8 cellular contexts compared by ENCODE assay signal in the genomic region with DNA sequence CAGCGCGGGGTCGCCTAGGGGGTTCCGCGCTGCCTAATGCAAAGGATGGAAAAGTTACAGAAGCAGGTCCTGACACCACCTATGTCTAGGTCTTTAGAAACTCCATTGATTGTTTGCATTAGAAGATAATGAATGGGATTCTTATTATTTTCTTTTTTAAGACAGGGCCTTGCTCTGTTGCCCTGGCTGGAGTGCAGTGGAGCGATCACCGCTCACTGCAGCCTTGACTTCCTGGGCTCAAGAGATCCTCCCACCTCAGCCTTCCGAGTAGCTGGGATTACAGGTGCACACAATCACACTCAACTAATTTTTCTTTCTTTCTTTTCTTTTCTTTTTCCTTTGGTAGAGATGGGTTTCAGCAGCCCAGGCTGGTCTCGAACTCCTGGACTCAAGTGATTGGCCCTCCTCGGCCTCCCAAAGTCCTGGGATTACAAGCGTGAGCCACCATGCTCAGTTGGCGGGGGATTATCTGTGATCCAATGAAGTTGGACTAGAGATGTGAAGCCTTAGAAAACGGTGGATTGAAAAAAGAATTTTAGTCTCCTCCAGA. TPM values are rescaled to one million over a fixed set of nuclear protein-coding genes. Genes with fewer than 3 reads are reported as not detected.
A peak's percentile ranks its signal among the peaks of the same experiment; 100 is the strongest.
DNase-seq lines count a peak whose midpoint lies in the region; ATAC-seq and TF ChIP-seq lines count a peak whose summit lies in the region.

No MANE protein-coding gene starts in this region.

- peak overlapping the region; percentile 41 to 83 for H4K8ac ChIP-seq in IMR-90 (ENCODE audit: low read depth in 2 of 2, low read length in 2 of 2)

- H3K79me1 ChIP-seq in IMR-90 (ENCODE audit: low read depth in 1 of 2, low read length in 2 of 2) = peaks cover 4 to 17% of the 10 kb centered on the region in 2 experiments; a peak in 3 of 4 replicates

- H2AK9ac ChIP-seq in IMR-90 (replicated peaks; ENCODE audit: low read depth, low read length, poor library complexity) = peak overlapping the region; percentile 80

- WGBS in IMR-90 (ENCODE audit: extremely low coverage in 2 of 2, insufficient read length in 1 of 2), 2 experiments = no CpG with 5 or more reads among the region's 13 CpGs

- H3K4ac ChIP-seq in IMR-90 (ENCODE audit: low read depth, low read length) = 0 out of 2 replicates have a peak overlapping the region, but pooled peaks have one; percentile 30

- no peaks in the 10 kb centered on the region for H3K79me2 ChIP-seq in osteoblast (ENCODE audit: insufficient read depth, low read length)

- H3K9me3 ChIP-seq in IMR-90 (ENCODE audit: control insufficient read depth, insufficient read depth, low read length) (no peaks in the 10 kb centered on the region), osteoblast (ENCODE audit: low read depth, low read length) (no peaks in the 10 kb centered on the region)

- no peak for TF ChIP-seq RAD21 in IMR-90 (IDR thresholded peaks at IDR 0.05; ENCODE audit: low read length)

- intact Hi-C loops in IMR-90 (cut with micrococcal nuclease) (loop anchor here (1.0 to 2.0 kb wide), 4 partner anchors 11 to 509 kb away; partner anchors contain the start of gene PIKFYVE), dorsolateral prefrontal cortex (cut with DNase I) (loop anchor here (2.0 to 10.0 kb wide), 3 partner anchors 81 to 153 kb away; no protein-coding TSS in a partner anchor)

- H3K36me3 ChIP-seq in IMR-90 (ENCODE audit: control insufficient read depth, insufficient read depth, low read length) = peaks cover 5% of the 10 kb centered on the region; the same call in 1 of the 2 replicates
- H3K36me3 ChIP-seq in osteoblast (ENCODE audit: insufficient read depth, low read length) = no peaks in the 10 kb centered on the region

- dilution Hi-C loops in IMR-90 (cut with HindIII; ENCODE audit: low sequenced_read_pairs, unreplicated experiment) = no loop called here

- H2BK20ac ChIP-seq in IMR-90 (ENCODE audit: low read depth, low read length) = no peak overlapping the region

- TF ChIP-seq CTCF in C4-2B (conservative IDR thresholded peaks at IDR 0.05) (peak; percentile 8), IMR-90 (conservative IDR thresholded peaks at IDR 0.05; ENCODE audit: low read depth, low read length) (no peak), dorsolateral prefrontal cortex (IDR thresholded peaks at IDR 0.05 in 54 of 56, conservative IDR thresholded peaks at IDR 0.05 in 2 of 56; ENCODE audit: low read depth in 1 of 56, partially characterized antibody in 56 of 56) (peak in 16 of 56 donors; percentile 3 to 47 (median 24)), osteoblast (IDR thresholded peaks at IDR 0.05; ENCODE audit: extremely low read depth, low read depth, low read length) (no peak)

- peak overlapping the region; percentile 56 for H3K9ac ChIP-seq in IMR-90 (ENCODE audit: low read depth, low read length)

- CTCF ChIA-PET in IMR-90 (lab: Yijun Ruan, JAX) = interaction anchor here (1.5 kb wide), 1 partner anchor 21 kb away, joined by 4 read pairs; no protein-coding TSS in a partner anchor

- peaks cover 4% of the 10 kb centered on the region; the same call in 1 of the 2 replicates for H3K4me1 ChIP-seq in IMR-90 (ENCODE audit: control insufficient read depth, insufficient read depth, low read length)
- H3K4me1 ChIP-seq in osteoblast (ENCODE audit: insufficient read depth, low read length) = peaks cover 14% of the 10 kb centered on the region

- no peak overlapping the region for H2BK120ac ChIP-seq in IMR-90 (ENCODE audit: low read depth, low read length)

- H2BK15ac ChIP-seq in IMR-90 (ENCODE audit: low read depth, low read length) = no peak overlapping the region

- H3K4me2 ChIP-seq in IMR-90 (ENCODE audit: low read depth, low read length) = peak overlapping the region; percentile 84
- H3K4me2 ChIP-seq in osteoblast (ENCODE audit: insufficient read depth, low read length) = peak overlapping the region; percentile 81

- in situ Hi-C loops in IMR-90 (cut with MboI; ENCODE audit: low sequenced_read_pairs) = loop anchor here (25.0 kb wide), 1 partner anchor 518 kb away; no protein-coding TSS in a partner anchor

- no peaks in the 10 kb centered on the region for H4K20me1 ChIP-seq in IMR-90 (ENCODE audit: insufficient read depth, low read length)
- H4K20me1 ChIP-seq in osteoblast (ENCODE audit: insufficient read depth, low read length) = no peaks in the 10 kb centered on the region

- H2BK5ac ChIP-seq in IMR-90 (ENCODE audit: low read depth, low read length, poor library complexity, severe bottlenecking) = peak overlapping the region; percentile 59

- no peak overlapping the region for H3K56ac ChIP-seq in IMR-90 (ENCODE audit: extremely low read depth, insufficient read depth, low read length)

- no TSS peak for BruUV-seq in IMR-90 (replicated peaks; lab: Mats Ljungman, UMichigan)

- no peak for DNase-seq in IMR-90
- DNase-seq in dorsolateral prefrontal cortex = no peak
- DNase-seq in osteoblast (ENCODE audit: insufficient read length, low spot score, missing footprints) = no peak
- DNase-seq in H4 (ENCODE audit: low spot score) = no peak
- no peak for DNase-seq in DMS 273 (lab: John Stamatoyannopoulos, UW; ENCODE audit: unreplicated experiment)
- no peak for DNase-seq in DMS153 (lab: John Stamatoyannopoulos, UW)

- no peak overlapping the region; the same call in 1 of the 2 replicates for H3K23ac ChIP-seq in IMR-90 (ENCODE audit: low read depth, low read length)

- peak; percentile 17 for ATAC-seq in GM21447 (IDR thresholded peaks at IDR 0.05; ENCODE audit: unreplicated experiment)
- no peak; the same call in 1 of the 2 replicates for ATAC-seq in IMR-90 (ENCODE audit: low read depth)

- POLR2A ChIA-PET in IMR-90 (lab: Charles Lee; ENCODE audit: unreplicated experiment) = no interaction called here

- H2AK5ac ChIP-seq in IMR-90 (ENCODE audit: low read depth, low read length) = no peak overlapping the region

- peak overlapping the region; percentile 75 for H3K4me3 ChIP-seq in IMR-90 (ENCODE audit: insufficient read depth, low read depth, low read length)
- peak overlapping the region; percentile 52 to 99 (median 89) for H3K4me3 ChIP-seq in dorsolateral prefrontal cortex
- peak overlapping the region; percentile 89 for H3K4me3 ChIP-seq in osteoblast (ENCODE audit: insufficient read depth, low read length)

- H3K14ac ChIP-seq in IMR-90 (replicated peaks; ENCODE audit: low read depth, low read length) = no peak overlapping the region

- no peak overlapping the region for H4K5ac ChIP-seq in IMR-90 (ENCODE audit: low read depth, low read length)

- H3K9me1 ChIP-seq in IMR-90 (ENCODE audit: insufficient read depth, low read length) = peaks cover 5% of the 10 kb centered on the region; the same call in 1 of the 2 replicates

- H2AFZ ChIP-seq in IMR-90 (replicated peaks; ENCODE audit: low read length, poor library complexity) (peak overlapping the region; percentile 96), osteoblast (ENCODE audit: low read length) (peak overlapping the region; percentile 87)

- no peak overlapping the region for H4K91ac ChIP-seq in IMR-90 (ENCODE audit: insufficient read depth, low read depth, low read length)

- no peak overlapping the region for H3K18ac ChIP-seq in IMR-90 (ENCODE audit: low read depth, low read length)

- H3K27ac ChIP-seq in C4-2B (peak overlapping the region; percentile 93), IMR-90 (ENCODE audit: insufficient read depth, low read length) (peak overlapping the region; percentile 73), dorsolateral prefrontal cortex (peak overlapping the region; percentile 30 to 95 (median 87)), osteoblast (ENCODE audit: low read depth, low read length) (peak overlapping the region; percentile 21)

- no peak for TF ChIP-seq POLR2A in IMR-90 (IDR thresholded peaks at IDR 0.05; ENCODE audit: low read depth, low read length)

- H3K27me3 ChIP-seq in IMR-90 (ENCODE audit: control insufficient read depth, insufficient read depth, low read length) (no peaks in the 10 kb centered on the region), dorsolateral prefrontal cortex (no peaks in the 10 kb centered on the region), osteoblast (ENCODE audit: insufficient read depth, low read length) (no peaks in the 10 kb centered on the region)

TF ChIP-seq in IMR-90, 13 proteins besides CTCF, POLR2A, EP300 and RAD21 (continues in another document):
- TF ChIP-seq FOS (IDR thresholded peaks at IDR 0.05; ENCODE audit: low read depth, low read length) (no peak), CEBPB (IDR thresholded peaks at IDR 0.05; ENCODE audit: low read depth, low read length) (no peak), CHD1 (IDR thresholded peaks at IDR 0.05; ENCODE audit: low read depth, low read length) (no peak), ELK1 (IDR thresholded peaks at IDR 0.05; ENCODE audit: borderline replicate concordance, low read depth, low read length) (no peak), RCOR1 (IDR thresholded peaks at IDR 0.05; ENCODE audit: insufficient replicate concordance, low read length) (no peak), BHLHE40 (IDR thresholded peaks at IDR 0.05; ENCODE audit: low read depth, low read length) (no peak)

RNA-seq across cellular contexts. Expression of gene IDH1, which starts 0.8 kb away (rescaled TPM):
- total RNA-seq in IMR-90 (2012; rRNA removed) (77.1 and 104 TPM in 2 replicates), dorsolateral prefrontal cortex (10 to 100 TPM; 20.5 to 54.5 (median 29.5) TPM), osteoblast (181 and 226 TPM in 2 replicates)
- 42.7 and 53.5 TPM in 2 replicates for polyA plus RNA-seq in IMR-90 (2012; rRNA removed)
- 11.5 and 18.6 TPM in 2 replicates for polyA plus RNA-seq in IMR-90 (2012; cell fraction: cytosol; rRNA removed)
- polyA plus RNA-seq in IMR-90 (2012; cell fraction: nucleus; rRNA removed; ENCODE audit: low replicate concordance) = 13.1 and 39.8 TPM in 2 replicates
- total RNA-seq in H4 (2014; rRNA removed; shearing (Covaris generic)) = 230 and 259 TPM in 2 replicates

RNA-seq across cellular contexts. Expression of gene PIKFYVE, which starts 10.4 kb away (rescaled TPM):
- total RNA-seq in IMR-90 (2012; rRNA removed) (31.4 and 34.6 TPM in 2 replicates), dorsolateral prefrontal cortex (10 to 100 TPM; 45.3 to 68.9 (median 55.6) TPM), osteoblast (52.7 and 57.9 TPM in 2 replicates)
- polyA plus RNA-seq in IMR-90 (2012; rRNA removed) = 7.3 and 9.3 TPM in 2 replicates
- polyA plus RNA-seq in IMR-90 (2012; cell fraction: cytosol; rRNA removed) = 2.0 and 2.4 TPM in 2 replicates
- polyA plus RNA-seq in IMR-90 (2012; cell fraction: nucleus; rRNA removed; ENCODE audit: low replicate concordance) = 3.1 and 18.0 TPM in 2 replicates
- total RNA-seq in H4 (2014; rRNA removed; shearing (Covaris generic)) = 11.8 and 16.0 TPM in 2 replicates

Comparison
In these comparisons a context has a peak if more than half of its experiments do, and no peak if none do; other contexts are left out.
1. H3K27ac ChIP-seq: peak in every context shown above with its lines; median percentile 93 in C4-2B; 87 in dorsolateral prefrontal cortex; 73 in IMR-90; 21 in osteoblast.